1 cellular context compared by ENCODE assay signal in genomic region chr18:73244411-73244810, GRCh38.
TF ChIP-seq lines count a peak whose summit lies in the region.

No MANE protein-coding gene starts in this region.

TF ChIP-seq in H1, 55 proteins besides CTCF, POLR2A, EP300 and RAD21:
- no peak for TF ChIP-seq SIX5 (IDR thresholded peaks at IDR 0.05; ENCODE audit: low read depth, low read length)
